In genomic region chr19:1490311-1491113, GRCh38 we compare ENCODE assay signal across 8 cellular contexts. TPM values are rescaled to one million over a fixed set of nuclear protein-coding genes. Genes with fewer than 3 reads are reported as not detected.
DNase-seq lines count a peak whose midpoint lies in the region; ATAC-seq and TF ChIP-seq lines count a peak whose summit lies in the region.

TSS of gene PCSK4 (minus strand) at chr19:1490350. CDS start at chr19:1490346, 4 bp downstream.

- H3K27me3 ChIP-seq in WERI-Rb-1 (ENCODE audit: insufficient read depth, low read depth, severe bottlenecking) (no peaks in the 10 kb centered on the region), mammary epithelial cell (ENCODE audit: insufficient read depth, low read length) (no peaks in the 10 kb centered on the region), iPS-20b (ENCODE audit: insufficient read depth, low read length) (peaks cover 25% of the 10 kb centered on the region), skeletal muscle tissue (ENCODE audit: control insufficient read depth in 3 of 3, insufficient read depth in 3 of 3, low read length in 3 of 3) (peaks cover 7 to 12% (median 7%) of the 10 kb centered on the region in 3 donors)

- ATAC-seq in GM18861 (IDR thresholded peaks at IDR 0.05; ENCODE audit: unreplicated experiment), result peak; percentile 79
- peak; percentile 89 for ATAC-seq in HG03108 (IDR thresholded peaks at IDR 0.05; ENCODE audit: unreplicated experiment)

- DNase-seq in A172 (ENCODE audit: low spot score) (peak; percentile 98), NCI-H2196 (lab: John Stamatoyannopoulos, UW; ENCODE audit: unreplicated experiment) (peak; percentile 98), WERI-Rb-1 (peak; percentile 99), mammary epithelial cell (peak; percentile 99)

- in situ Hi-C loops in mammary epithelial cell (cut with MboI; ENCODE audit: low sequenced_read_pairs in 2 of 2), result no loop called here

- 0% methylated on average over 4 of the region's 74 CpGs for WGBS in mammary epithelial cell (ENCODE audit: low coverage, missing lambda C conversion rate)

- intact Hi-C loops in mammary epithelial cell (cut with micrococcal nuclease), result loop anchor here (1.0 to 2.0 kb wide), 2 partner anchors 11 to 22 kb away; partner anchors contain the start of genes ADAMTSL5 and C19orf25

- CTCF ChIA-PET in mammary epithelial cell (lab: Charles Lee; ENCODE audit: low non-redundant PET), result interaction anchor here (0.7 to 1.0 kb wide), 2 partner anchors 36 to 55 kb away, joined by 6 to 11 read pairs; no protein-coding TSS in a partner anchor

- H3K9me3 ChIP-seq in WERI-Rb-1 (ENCODE audit: severe bottlenecking) (no peaks in the 10 kb centered on the region), mammary epithelial cell (replicated peaks; ENCODE audit: insufficient read depth, low read length) (no peaks in the 10 kb centered on the region), iPS-20b (ENCODE audit: insufficient read depth, low read depth, low read length) (no peaks in the 10 kb centered on the region), skeletal muscle tissue (ENCODE audit: control insufficient read depth in 3 of 3, low read length in 3 of 3) (no peaks in the 10 kb centered on the region)

- H3K4me3 ChIP-seq in WERI-Rb-1 (ENCODE audit: low read depth, low read length), result peak within 1 kb of the TSS; percentile 72
- H3K4me3 ChIP-seq in mammary epithelial cell (replicated peaks in 1 of 3; ENCODE audit: insufficient read depth in 1 of 3, low read depth in 2 of 3, low read length in 3 of 3), result peak within 1 kb of the TSS; percentile 53 to 72 (median 60)
- peak within 1 kb of the TSS; percentile 89 for H3K4me3 ChIP-seq in iPS-20b (ENCODE audit: low read length)
- peak within 1 kb of the TSS; percentile 76 to 85 (median 80) for H3K4me3 ChIP-seq in skeletal muscle tissue (ENCODE audit: low read length in 3 of 3)

- dilution Hi-C loops in mammary epithelial cell (cut with HindIII; ENCODE audit: low sequenced_read_pairs), result no loop called here

- H2AFZ ChIP-seq in mammary epithelial cell (ENCODE audit: low read depth, low read length), result peak within 1 kb of the TSS; percentile 97

- BruUV-seq in mammary epithelial cell (replicated peaks; lab: Mats Ljungman, UMichigan), result no TSS peak

- H3K9ac ChIP-seq in mammary epithelial cell (ENCODE audit: insufficient read depth, low read length) (no peak within 1 kb of the TSS), iPS-20b (ENCODE audit: low read depth, low read length) (peak within 1 kb of the TSS; percentile 75; the same call in 1 of the 2 replicates), skeletal muscle tissue (ENCODE audit: low read depth in 1 of 3, low read length in 3 of 3) (peak within 1 kb of the TSS; percentile 43 to 78 (median 74))

- H3K4me1 ChIP-seq in mammary epithelial cell (ENCODE audit: insufficient read depth, low read length), result peaks cover 13% of the 10 kb centered on the region
- H3K4me1 ChIP-seq in iPS-20b (ENCODE audit: insufficient read depth, low read length), result no peaks in the 10 kb centered on the region; the same call in 1 of the 2 replicates
- H3K4me1 ChIP-seq in skeletal muscle tissue (ENCODE audit: control insufficient read depth in 3 of 3, insufficient read depth in 3 of 3, low read length in 3 of 3), result peaks cover 0 to 17% (median 13%) of the 10 kb centered on the region in 3 donors

- H3K79me2 ChIP-seq in mammary epithelial cell (ENCODE audit: insufficient read depth, low read length), result no peaks in the 10 kb centered on the region

- peak within 1 kb of the TSS; percentile 98 for H3K4me2 ChIP-seq in mammary epithelial cell (ENCODE audit: insufficient read depth, low read depth, low read length)

- peak within 1 kb of the TSS; percentile 93 for H3K27ac ChIP-seq in WERI-Rb-1
- H3K27ac ChIP-seq in mammary epithelial cell (ENCODE audit: insufficient read depth, low read depth, low read length), result peak within 1 kb of the TSS; percentile 43
- H3K27ac ChIP-seq in iPS-20b (ENCODE audit: low read length), result no peak within 1 kb of the TSS
- peak within 1 kb of the TSS; percentile 54 for H3K27ac ChIP-seq in skeletal muscle tissue (ENCODE audit: low read depth, low read length)

- TF ChIP-seq CTCF in WERI-Rb-1 (IDR thresholded peaks at IDR 0.05; ENCODE audit: low read depth, low read length) (no peak), mammary epithelial cell (conservative IDR thresholded peaks at IDR 0.05 in 1 of 2, IDR thresholded peaks at IDR 0.05 in 1 of 2; ENCODE audit: extremely low read depth in 1 of 2, insufficient read depth in 1 of 2, low read depth in 1 of 2, low read length in 2 of 2) (no peak)

- H3K36me3 ChIP-seq in WERI-Rb-1, result no peaks in the 10 kb centered on the region
- H3K36me3 ChIP-seq in mammary epithelial cell (ENCODE audit: insufficient read depth, low read length), result no peaks in the 10 kb centered on the region
- no peaks in the 10 kb centered on the region for H3K36me3 ChIP-seq in iPS-20b (ENCODE audit: insufficient read depth, low read depth, low read length)
- H3K36me3 ChIP-seq in skeletal muscle tissue (ENCODE audit: control insufficient read depth in 3 of 3, insufficient read depth in 3 of 3, low read length in 3 of 3), result no peaks in the 10 kb centered on the region

- no peaks in the 10 kb centered on the region for H4K20me1 ChIP-seq in mammary epithelial cell (ENCODE audit: insufficient read depth, low read length)

RNA-seq across cellular contexts. Expression of gene PCSK4, which starts in this region (rescaled TPM):
- 3.1 and 5.4 TPM in 2 replicates for total RNA-seq in A172 (2014; rRNA removed; shearing (Covaris generic))
- total RNA-seq in mammary epithelial cell (1 to 10 TPM; 1.0 to 3.5 TPM), skeletal muscle tissue (0.52 TPM)
- 0.56 TPM for polyA plus RNA-seq in mammary epithelial cell
- polyA minus RNA-seq in mammary epithelial cell, result not detected
